In the genomic region with DNA sequence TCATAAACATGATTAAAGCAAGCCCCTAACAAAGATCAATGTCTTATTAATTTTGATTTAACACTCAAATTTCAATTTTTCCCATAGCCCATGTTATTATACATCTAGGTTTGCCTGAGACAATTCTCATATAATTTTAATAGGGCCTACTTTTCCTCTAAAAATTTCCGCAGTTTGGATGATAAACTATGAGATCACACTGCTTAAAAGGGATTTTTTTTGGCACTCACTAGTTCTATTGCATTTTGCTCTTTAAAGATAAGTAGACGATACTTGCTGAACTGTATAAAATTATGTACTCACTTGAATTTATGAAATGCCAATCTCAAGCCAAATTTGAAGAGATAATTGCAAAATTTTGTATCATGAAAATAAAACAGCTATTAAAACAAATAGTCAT, we compare ENCODE assay signal across 22 cellular contexts.
A peak's percentile ranks its signal among the peaks of the same experiment; 100 is the strongest.
DNase-seq lines count a peak whose midpoint lies in the region; ATAC-seq and TF ChIP-seq lines count a peak whose summit lies in the region.
"Had no signal": no experiment of that assay in that cellular context is flagged by ENCODE, and none has a peak within 500 bp of the region (broad histone marks: within the 10 kb centered on the region; RNA-seq: fewer than 3 reads in every experiment).

No MANE protein-coding gene starts in this region.

- no peak for ATAC-seq in HG03520 (IDR thresholded peaks at IDR 0.05; ENCODE audit: unreplicated experiment)
- ATAC-seq in left ventricle myocardium superior: no peak
- no peak for ATAC-seq in HG03139 (IDR thresholded peaks at IDR 0.05; ENCODE audit: unreplicated experiment)

- no peaks in the 10 kb centered on the region for H4K20me1 ChIP-seq in osteoblast (ENCODE audit: insufficient read depth, low read length)

- no peaks in the 10 kb centered on the region for H3K9me3 Mint-ChIP-seq in HFFc6
- H3K9me3 Mint-ChIP-seq: CD4-positive, alpha-beta T cell had no signal

- H3K4me2 ChIP-seq in osteoblast (ENCODE audit: insufficient read depth, low read length): peak overlapping the region; percentile 86

- peaks cover 13% of the 10 kb centered on the region for H3K4me1 ChIP-seq in ACC112 (ENCODE audit: control insufficient read depth, insufficient read depth, low read length, unreplicated experiment)
- peaks cover 11% of the 10 kb centered on the region for H3K4me1 ChIP-seq in osteoblast (ENCODE audit: insufficient read depth, low read length)
- H3K4me1 ChIP-seq: BE2C, Caco-2 had no signal

- no peak for TF ChIP-seq CTCF in HFFc6 (IDR thresholded peaks at IDR 0.05)
- TF ChIP-seq CTCF in cardiac fibroblast (IDR thresholded peaks at IDR 0.05; ENCODE audit: low read depth, low read length): no peak
- no peak for TF ChIP-seq CTCF in osteoblast (IDR thresholded peaks at IDR 0.05; ENCODE audit: extremely low read depth, low read depth, low read length)

- no peaks in the 10 kb centered on the region for H3K27me3 ChIP-seq in ACC112 (ENCODE audit: insufficient read depth, low read length)
- no peaks in the 10 kb centered on the region for H3K27me3 ChIP-seq in osteoblast (ENCODE audit: insufficient read depth, low read length)
- H3K27me3 ChIP-seq: BE2C, MG63 had no signal

- no peaks in the 10 kb centered on the region for H3K36me3 ChIP-seq in ACC112 (ENCODE audit: insufficient read depth, low read length)
- no peaks in the 10 kb centered on the region for H3K36me3 ChIP-seq in osteoblast (ENCODE audit: insufficient read depth, low read length)
- H3K36me3 ChIP-seq: BE2C, MG63 had no signal

- H2AFZ ChIP-seq in ACC112 (ENCODE audit: low read length, unreplicated experiment): peak overlapping the region; percentile 31
- H2AFZ ChIP-seq in osteoblast (ENCODE audit: low read length): no peak overlapping the region

- H3K27ac Mint-ChIP-seq in HFFc6: peak overlapping the region; percentile 81
- H3K27ac Mint-ChIP-seq: CD4-positive, alpha-beta T cell; IgD-negative memory B cell had no signal

- intact Hi-C loops in left ventricle myocardium superior (cut with micrococcal nuclease): no loop called here

- H3K27ac ChIP-seq in ACC112 (ENCODE audit: low read depth, low read length) (0 out of 2 replicates have a peak overlapping the region, but pooled peaks have one; percentile 17), osteoblast (ENCODE audit: low read depth, low read length) (peak overlapping the region; percentile 61)
- H3K27ac ChIP-seq: 22Rv1, HL-60 had no signal

- H3K9me3 ChIP-seq in osteoblast (ENCODE audit: low read depth, low read length): no peaks in the 10 kb centered on the region
- H3K9me3 ChIP-seq: BE2C, Caco-2, MG63 had no signal

- H3K27me3 Mint-ChIP-seq in HFFc6 (ENCODE audit: insufficient read depth): no peaks in the 10 kb centered on the region
- H3K27me3 Mint-ChIP-seq: CD4-positive, alpha-beta T cell; IgD-negative memory B cell had no signal

- H3K4me3 Mint-ChIP-seq in HFFc6: peak overlapping the region; percentile 78
- H3K4me3 Mint-ChIP-seq: CD4-positive, alpha-beta T cell; IgD-negative memory B cell had no signal

- no peaks in the 10 kb centered on the region for H3K36me3 Mint-ChIP-seq in HFFc6 (ENCODE audit: low read depth)
- H3K36me3 Mint-ChIP-seq: IgD-negative memory B cell had no signal

- no peaks in the 10 kb centered on the region for H3K79me2 ChIP-seq in ACC112 (ENCODE audit: control insufficient read depth, insufficient read depth, low read length, unreplicated experiment)
- no peaks in the 10 kb centered on the region for H3K79me2 ChIP-seq in osteoblast (ENCODE audit: insufficient read depth, low read length)

- DNase-seq in HFFc6 (no peak), cardiac fibroblast (ENCODE audit: low read depth in 2 of 2) (peak; percentile 16 to 47), osteoblast (ENCODE audit: insufficient read length, low spot score, missing footprints) (peak; percentile 11), NCI-H774 (lab: John Stamatoyannopoulos, UW) (no peak), left ventricle myocardium superior (no peak)
- DNase-seq: BE2C; Caco-2; CD4-positive, alpha-beta T cell; Kasumi-1; MG63; NCI-H1092 treated with DMSO at 0.1 percent for 48 hours; NCI-H1694; NK-92 treated with Interleukin-12 subunit alpha and Interleukin-12 subunit beta, amount 100 ng/mL, for 24 hours; OCI-M1; RPMI8226; SHP77 treated with DMSO at 0.1 percent for 48 hours had no signal

- peaks cover 73% of the 10 kb centered on the region for H3K4me1 Mint-ChIP-seq in HFFc6 (ENCODE audit: low read depth)
- H3K4me1 Mint-ChIP-seq: IgD-negative memory B cell had no signal

- H3K4me3 ChIP-seq in ACC112 (ENCODE audit: low read depth, low read length) (peak overlapping the region; percentile 30), cardiac fibroblast (replicated peaks in 1 of 2; ENCODE audit: low read depth in 2 of 2, low read length in 2 of 2) (no peak overlapping the region), osteoblast (ENCODE audit: insufficient read depth, low read length) (peak overlapping the region; percentile 44)
- H3K4me3 ChIP-seq: MG63 had no signal

Comparison
In these comparisons a context has a peak if more than half of its experiments do, and no peak if none do; other contexts are left out.
1. H3K4me3 ChIP-seq: peak in ACC112 (single experiment) and osteoblast (single experiment); none in cardiac fibroblast (0 of 2).
2. DNase-seq: peak in cardiac fibroblast (2 of 2) and osteoblast (single experiment); none in HFFc6 (single experiment), NCI-H774 (single experiment) and left ventricle myocardium superior (single experiment).